In the genomic region with DNA sequence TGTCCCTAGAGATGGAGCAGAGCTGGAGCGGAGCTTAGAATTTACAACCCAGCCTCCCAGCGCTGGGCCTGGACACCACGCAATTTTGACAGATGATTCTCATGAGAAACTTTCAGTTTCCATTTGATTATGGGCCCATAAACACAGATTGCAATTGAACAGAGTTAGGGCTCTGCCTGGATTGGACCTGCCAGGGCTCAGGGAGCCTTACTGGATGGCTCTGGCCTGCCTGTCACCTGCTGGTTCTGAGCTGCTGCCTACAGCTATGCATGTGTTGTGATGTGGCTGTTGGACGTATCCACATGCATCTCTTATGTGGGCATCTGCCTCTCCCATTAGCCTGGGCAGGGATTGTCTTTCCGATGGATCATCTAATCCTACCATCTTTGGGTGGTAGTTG, we compare ENCODE assay signal across 28 cellular contexts.
"Had no signal": no experiment of that assay in that cellular context is flagged by ENCODE, and none has a peak within 500 bp of the region (broad histone marks: within the 10 kb centered on the region; RNA-seq: fewer than 3 reads in every experiment).

No MANE protein-coding gene starts in this region.

- H3K27ac ChIP-seq: heart right ventricle, hepatocyte, left lung, lower lobe of right lung, neutrophil, parathyroid adenoma, skin epidermis, suprapubic skin, thoracic aorta, tibial artery, upper lobe of right lung had no signal

- H3K79me2 ChIP-seq: hepatocyte, parathyroid adenoma had no signal

- H3K9me3 Mint-ChIP-seq: naive B cell; neural crest cell; stimulated activated effector memory CD8-positive, alpha-beta T cell treated with anti-CD3 and anti-CD28 coated beads, Interleukin-12 subunit alpha, Interleukin-12 subunit beta, amount 100 ng/mL, for 72 hours; stimulated activated naive CD8-positive, alpha-beta T cell treated with anti-CD3 and anti-CD28 coated beads, Interleukin-15, Interleukin-2, amounts not matched to agents 100 ng/mL and 50 ng/mL, for 24 hours had no signal

- H3K27me3 Mint-ChIP-seq: stimulated activated naive CD8-positive, alpha-beta T cell treated with anti-CD3 and anti-CD28 coated beads, Interleukin-15, Interleukin-2, amounts not matched to agents 100 ng/mL and 50 ng/mL, for 24 hours had no signal

- H3K27me3 ChIP-seq: upper lobe of right lung had no signal

- H3K27ac Mint-ChIP-seq: nephron; progenitor cell of endocrine pancreas; stimulated activated effector memory CD8-positive, alpha-beta T cell treated with anti-CD3 and anti-CD28 coated beads, Interleukin-12 subunit alpha, Interleukin-12 subunit beta, amount 100 ng/mL, for 72 hours; stimulated activated naive CD8-positive, alpha-beta T cell treated with anti-CD3 and anti-CD28 coated beads, Interleukin-15, Interleukin-2, amounts not matched to agents 100 ng/mL and 50 ng/mL, for 24 hours had no signal

- H3K9me3 ChIP-seq: heart right ventricle, left lung, lower lobe of right lung, neutrophil, suprapubic skin, thoracic aorta, tibial artery, upper lobe of right lung had no signal

- H3K9ac ChIP-seq: parathyroid adenoma had no signal

- H3K36me3 Mint-ChIP-seq: naive B cell; stimulated activated effector memory CD8-positive, alpha-beta T cell treated with anti-CD3 and anti-CD28 coated beads, Interleukin-12 subunit alpha, Interleukin-12 subunit beta, amount 100 ng/mL, for 72 hours had no signal

- H3K4me3 ChIP-seq: heart right ventricle, hepatocyte, left lung, lower lobe of right lung, skin epidermis, suprapubic skin, thoracic aorta, tibial artery, upper lobe of right lung had no signal

- H2AFZ ChIP-seq: hepatocyte, parathyroid adenoma had no signal

- ATAC-seq: heart right ventricle; left cardiac atrium; left lung; lower lobe of right lung; right cardiac atrium; sciatic nerve; stimulated activated effector memory CD8-positive, alpha-beta T cell treated with anti-CD3 and anti-CD28 coated beads, Interleukin-12 subunit alpha, Interleukin-12 subunit beta, amount 100 ng/mL, for 72 hours; upper lobe of right lung had no signal

- H3K4me2 ChIP-seq: hepatocyte had no signal

- H3K4me1 ChIP-seq: parathyroid adenoma, tibial artery, upper lobe of right lung had no signal

- H3K4me3 Mint-ChIP-seq: nephron; neural crest cell; stimulated activated effector memory CD8-positive, alpha-beta T cell treated with anti-CD3 and anti-CD28 coated beads, Interleukin-12 subunit alpha, Interleukin-12 subunit beta, amount 100 ng/mL, for 72 hours; stimulated activated naive CD8-positive, alpha-beta T cell treated with anti-CD3 and anti-CD28 coated beads, Interleukin-15, Interleukin-2, amounts not matched to agents 100 ng/mL and 50 ng/mL, for 24 hours had no signal

- DNase-seq: heart right ventricle; kidney glomerular epithelial cell; left cardiac atrium; left lung; lower lobe of right lung; mammary epithelial cell; mesenchymal stem cell; naive B cell; occipital lobe; retina; right cardiac atrium; stimulated activated CD4-positive, alpha-beta T cell treated with anti-CD3 and anti-CD28 coated beads, Interleukin-4, amount 100 ng/mL, for 24 hours; stimulated activated naive CD4-positive, alpha-beta T cell; tibial artery; trophoblast cell; upper lobe of right lung had no signal

- H3K36me3 ChIP-seq: heart right ventricle, left lung, lower lobe of right lung, neutrophil, suprapubic skin, thoracic aorta, tibial artery, upper lobe of right lung had no signal
